20 cellular contexts compared by ENCODE assay signal in the genomic region with DNA sequence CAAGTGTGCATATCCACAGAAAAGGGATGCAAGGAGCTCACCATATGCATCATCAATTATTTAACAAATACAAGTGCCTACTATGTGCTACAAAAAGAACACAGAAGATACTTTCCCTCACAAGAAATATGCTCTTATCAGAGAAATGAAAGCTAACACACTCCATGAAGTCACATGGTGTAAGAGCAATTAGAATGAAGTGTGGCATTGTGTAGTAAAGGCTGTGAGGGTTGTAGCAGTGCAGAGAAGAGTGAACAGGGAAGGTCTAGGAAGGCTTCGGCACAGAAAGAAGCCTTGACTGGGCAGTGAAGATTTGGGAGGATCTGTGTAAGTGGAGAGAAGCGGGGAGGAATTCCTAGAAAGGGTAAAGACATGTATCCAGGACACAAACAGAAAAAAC. TPM values are rescaled to one million over a fixed set of nuclear protein-coding genes. Genes with fewer than 3 reads are reported as not detected.
DNase-seq lines count a peak whose midpoint lies in the region; ATAC-seq and TF ChIP-seq lines count a peak whose summit lies in the region.
"Had no signal": no experiment of that assay in that cellular context is flagged by ENCODE, and none has a peak within 500 bp of the region (broad histone marks: within the 10 kb centered on the region; RNA-seq: fewer than 3 reads in every experiment).

No MANE protein-coding gene starts in this region.

- intact Hi-C loops in activated CD8-positive, alpha-beta T cell treated with anti-CD3 and anti-CD28 coated beads for 36 hours (cut with micrococcal nuclease) = no loop called here

- no peaks in the 10 kb centered on the region for H3K4me1 Mint-ChIP-seq in activated CD8-positive, alpha-beta T cell treated with anti-CD3 and anti-CD28 coated beads, Interleukin-2, amount 10 ng/mL, durations not matched to agents 7 days and 5 days (ENCODE audit: low read depth)
- no peaks in the 10 kb centered on the region for H3K4me1 Mint-ChIP-seq in activated CD8-positive, alpha-beta T cell treated with anti-CD3 and anti-CD28 coated beads for 36 hours (ENCODE audit: low read depth)

- CTCF ChIA-PET in activated CD8-positive, alpha-beta T cell treated with anti-CD3 and anti-CD28 coated beads, Interleukin-2, amount 10 ng/mL, durations not matched to agents 7 days and 5 days (lab: Charles Lee) = no interaction called here
- CTCF ChIA-PET in activated CD8-positive, alpha-beta T cell treated with anti-CD3 and anti-CD28 coated beads for 36 hours (lab: Charles Lee) = no interaction called here

- no peak for DNase-seq in activated CD8-positive, alpha-beta T cell treated with anti-CD3 and anti-CD28 coated beads, Interleukin-2, amount 10 ng/mL, durations not matched to agents 7 days and 5 days
- DNase-seq in activated CD8-positive, alpha-beta T cell treated with anti-CD3 and anti-CD28 coated beads for 36 hours = no peak
- DNase-seq in pons (ENCODE audit: low spot score) (peak; percentile 59), H4 (ENCODE audit: low spot score) (no peak), NCI-H2029 (lab: John Stamatoyannopoulos, UW) (no peak), GF-D8 (lab: John Stamatoyannopoulos, UW) (no peak)
- DNase-seq: Calu3, KBM-7, MM.1S, NCI-H2081, NCI-H2227 treated with DMSO at 0.1 percent for 48 hours, NCI-H510A, NCI-H69, Right ventricle myocardium superior, RPMI8226 had no signal

- ATAC-seq in activated CD8-positive, alpha-beta T cell treated with anti-CD3 and anti-CD28 coated beads, Interleukin-2, amount 10 ng/mL, durations not matched to agents 7 days and 5 days = no peak
- no peak for ATAC-seq in activated CD8-positive, alpha-beta T cell treated with anti-CD3 and anti-CD28 coated beads for 36 hours

- H3K27ac ChIP-seq in cingulate gyrus (ENCODE audit: low read depth, low read length) = peak overlapping the region; percentile 12
- H3K27ac ChIP-seq: 22Rv1, C4-2B, SJSA1 had no signal

- H3K36me3 Mint-ChIP-seq in activated CD8-positive, alpha-beta T cell treated with anti-CD3 and anti-CD28 coated beads, Interleukin-2, amount 10 ng/mL, durations not matched to agents 7 days and 5 days (ENCODE audit: low read depth) = peaks cover 69% of the 10 kb centered on the region
- peaks cover 49% of the 10 kb centered on the region for H3K36me3 Mint-ChIP-seq in activated CD8-positive, alpha-beta T cell treated with anti-CD3 and anti-CD28 coated beads for 36 hours (ENCODE audit: low read depth)

- TF ChIP-seq CTCF in activated CD8-positive, alpha-beta T cell treated with anti-CD3 and anti-CD28 coated beads for 36 hours (IDR thresholded peaks at IDR 0.05) = no peak

- no peak overlapping the region for H3K4me3 Mint-ChIP-seq in activated CD8-positive, alpha-beta T cell treated with anti-CD3 and anti-CD28 coated beads, Interleukin-2, amount 10 ng/mL, durations not matched to agents 7 days and 5 days
- no peak overlapping the region for H3K4me3 Mint-ChIP-seq in activated CD8-positive, alpha-beta T cell treated with anti-CD3 and anti-CD28 coated beads for 36 hours
- H3K4me3 Mint-ChIP-seq: B cell had no signal

- POLR2A ChIA-PET in activated CD8-positive, alpha-beta T cell treated with anti-CD3 and anti-CD28 coated beads, Interleukin-2, amount 10 ng/mL, durations not matched to agents 7 days and 5 days (lab: Charles Lee) = no interaction called here
- POLR2A ChIA-PET in activated CD8-positive, alpha-beta T cell treated with anti-CD3 and anti-CD28 coated beads for 36 hours (lab: Charles Lee) = no interaction called here

- H3K27ac Mint-ChIP-seq in activated CD8-positive, alpha-beta T cell treated with anti-CD3 and anti-CD28 coated beads, Interleukin-2, amount 10 ng/mL, durations not matched to agents 7 days and 5 days = peak overlapping the region; percentile 35
- no peak overlapping the region for H3K27ac Mint-ChIP-seq in activated CD8-positive, alpha-beta T cell treated with anti-CD3 and anti-CD28 coated beads for 36 hours
- H3K27ac Mint-ChIP-seq: B cell had no signal

- H3K9me3 Mint-ChIP-seq in activated CD8-positive, alpha-beta T cell treated with anti-CD3 and anti-CD28 coated beads, Interleukin-2, amount 10 ng/mL, durations not matched to agents 7 days and 5 days (ENCODE audit: insufficient read depth) = no peaks in the 10 kb centered on the region
- H3K9me3 Mint-ChIP-seq in activated CD8-positive, alpha-beta T cell treated with anti-CD3 and anti-CD28 coated beads for 36 hours = no peaks in the 10 kb centered on the region

- no peaks in the 10 kb centered on the region for H3K27me3 Mint-ChIP-seq in activated CD8-positive, alpha-beta T cell treated with anti-CD3 and anti-CD28 coated beads, Interleukin-2, amount 10 ng/mL, durations not matched to agents 7 days and 5 days (ENCODE audit: low read depth)
- no peaks in the 10 kb centered on the region for H3K27me3 Mint-ChIP-seq in activated CD8-positive, alpha-beta T cell treated with anti-CD3 and anti-CD28 coated beads for 36 hours
- H3K27me3 Mint-ChIP-seq: B cell had no signal

RNA-seq across cellular contexts. Expression of a gene that starts 22.5 kb away (rescaled TPM):
- total RNA-seq in activated CD8-positive, alpha-beta T cell treated with anti-CD3 and anti-CD28 coated beads, Interleukin-2, amount 10 ng/mL, durations not matched to agents 7 days and 5 days = 10 to 100 TPM; 56.4 to 57.7 TPM
- total RNA-seq in activated CD8-positive, alpha-beta T cell treated with anti-CD3 and anti-CD28 coated beads for 36 hours = 10 to 100 TPM; 49.7 to 54.0 TPM
- total RNA-seq in H4 (2014; rRNA removed; shearing (Covaris generic)) = 29.3 and 42.4 TPM in 2 replicates
